1 cellular context compared by ENCODE assay signal in genomic region chr10:96043157-96043894, GRCh38.
A peak's percentile ranks its signal among the peaks of the same experiment; 100 is the strongest.
TF ChIP-seq lines count a peak whose summit lies in the region.

Gene CCNJ (plus strand): TSS chr10:96043583. CDS start chr10:96044394, 811 bp downstream.

TF ChIP-seq in HCT116, 20 proteins besides CTCF, POLR2A, EP300 and RAD21 (continued from another document):
- TF ChIP-seq TCF7L2 (IDR thresholded peaks at IDR 0.05; ENCODE audit: borderline replicate concordance, extremely low read depth, insufficient read depth, insufficient read length) (peak; percentile 96), SRF (IDR thresholded peaks at IDR 0.05; ENCODE audit: low read depth) (no peak), POLR2AphosphoS5 (IDR thresholded peaks at IDR 0.05; ENCODE audit: low read depth, low read length) (peak; percentile 87; the same call in 1 of the 2 replicates), CBX3 (IDR thresholded peaks at IDR 0.05; ENCODE audit: low read depth) (peak; percentile 80), EGR1 (IDR thresholded peaks at IDR 0.05; ENCODE audit: low read depth) (peak; percentile 49), SP1 (IDR thresholded peaks at IDR 0.05; ENCODE audit: low read depth) (peak; percentile 80)
